In genomic region chr7:66845382-66846095, GRCh38 we compare ENCODE assay signal across 8 cellular contexts.
A peak's percentile ranks its signal among the peaks of the same experiment; 100 is the strongest.
DNase-seq lines count a peak whose midpoint lies in the region; ATAC-seq and TF ChIP-seq lines count a peak whose summit lies in the region.

No MANE protein-coding gene starts in this region.

- peaks cover 7% of the 10 kb centered on the region for H3K27me3 Mint-ChIP-seq in activated naive CD4-positive, alpha-beta T cell treated with anti-CD3 and anti-CD28 coated beads, Interleukin-2, amount 10 ng/mL, durations not matched to agents 7 days and 5 days
- peaks cover 7% of the 10 kb centered on the region for H3K27me3 Mint-ChIP-seq in type B pancreatic cell

- H3K4me3 Mint-ChIP-seq in activated naive CD4-positive, alpha-beta T cell treated with anti-CD3 and anti-CD28 coated beads, Interleukin-2, amount 10 ng/mL, durations not matched to agents 7 days and 5 days: peak overlapping the region; percentile 97
- H3K4me3 Mint-ChIP-seq in type B pancreatic cell: peak overlapping the region; percentile 99

- H3K4me3 ChIP-seq in brain microvascular endothelial cell (ENCODE audit: low read depth, low read length): peak overlapping the region; percentile 93

- peaks cover 3% of the 10 kb centered on the region for H3K36me3 Mint-ChIP-seq in activated naive CD4-positive, alpha-beta T cell treated with anti-CD3 and anti-CD28 coated beads, Interleukin-2, amount 10 ng/mL, durations not matched to agents 7 days and 5 days
- no peaks in the 10 kb centered on the region for H3K36me3 Mint-ChIP-seq in type B pancreatic cell

- in situ Hi-C loops in brain microvascular endothelial cell (cut with HindIII; ENCODE audit: low pct_ligation_motif_present, low sequenced_read_pairs): no loop called here

- peak overlapping the region; percentile 91 for H3K27ac ChIP-seq in brain microvascular endothelial cell

- TF ChIP-seq CTCF in brain microvascular endothelial cell (IDR thresholded peaks at IDR 0.05; ENCODE audit: low read depth, low read length, missing control alignments) (no peak), type B pancreatic cell (conservative IDR thresholded peaks at IDR 0.05) (no peak)

- DNase-seq in activated naive CD4-positive, alpha-beta T cell treated with anti-CD3 and anti-CD28 coated beads, Interleukin-2, amount 10 ng/mL, durations not matched to agents 7 days and 5 days: no peak
- DNase-seq in activated naive CD4-positive, alpha-beta T cell (lab: John Stamatoyannopoulos, UW): no peak
- DNase-seq in brain microvascular endothelial cell: no peak
- peak; percentile 89 for DNase-seq in mesenteric fat pad (ENCODE audit: low spot score)
- no peak for DNase-seq in type B pancreatic cell (ENCODE audit: extremely low spot score, unreplicated experiment)
- DNase-seq in T1000 (lab: John Stamatoyannopoulos, UW): no peak

- H3K36me3 ChIP-seq in brain microvascular endothelial cell (replicated peaks): no peaks in the 10 kb centered on the region

- H3K27ac Mint-ChIP-seq in activated naive CD4-positive, alpha-beta T cell treated with anti-CD3 and anti-CD28 coated beads, Interleukin-2, amount 10 ng/mL, durations not matched to agents 7 days and 5 days: peak overlapping the region; percentile 100
- H3K27ac Mint-ChIP-seq in type B pancreatic cell: peak overlapping the region; percentile 100

- no peaks in the 10 kb centered on the region for H3K9me3 Mint-ChIP-seq in activated naive CD4-positive, alpha-beta T cell treated with anti-CD3 and anti-CD28 coated beads, Interleukin-2, amount 10 ng/mL, durations not matched to agents 7 days and 5 days
- no peaks in the 10 kb centered on the region for H3K9me3 Mint-ChIP-seq in type B pancreatic cell

- peaks cover 32% of the 10 kb centered on the region for H3K4me1 Mint-ChIP-seq in activated naive CD4-positive, alpha-beta T cell treated with anti-CD3 and anti-CD28 coated beads, Interleukin-2, amount 10 ng/mL, durations not matched to agents 7 days and 5 days
- H3K4me1 Mint-ChIP-seq in type B pancreatic cell (ENCODE audit: unreplicated experiment): peaks cover 20% of the 10 kb centered on the region

- no peaks in the 10 kb centered on the region for H3K27me3 ChIP-seq in brain microvascular endothelial cell (replicated peaks)

- CTCF ChIA-PET in activated naive CD4-positive, alpha-beta T cell treated with anti-CD3 and anti-CD28 coated beads, Interleukin-2, amount 10 ng/mL, durations not matched to agents 7 days and 5 days (lab: Charles Lee): interaction anchor here (1.3 kb wide), 1 partner anchor 59 kb away, joined by 6 read pairs; no protein-coding TSS in a partner anchor

- no peak for ATAC-seq in GM18511 (IDR thresholded peaks at IDR 0.05; ENCODE audit: unreplicated experiment)
- ATAC-seq in HG03439 (IDR thresholded peaks at IDR 0.05; ENCODE audit: unreplicated experiment): no peak
